Comparison of ENCODE assay signal across 15 cellular contexts in the genomic region with DNA sequence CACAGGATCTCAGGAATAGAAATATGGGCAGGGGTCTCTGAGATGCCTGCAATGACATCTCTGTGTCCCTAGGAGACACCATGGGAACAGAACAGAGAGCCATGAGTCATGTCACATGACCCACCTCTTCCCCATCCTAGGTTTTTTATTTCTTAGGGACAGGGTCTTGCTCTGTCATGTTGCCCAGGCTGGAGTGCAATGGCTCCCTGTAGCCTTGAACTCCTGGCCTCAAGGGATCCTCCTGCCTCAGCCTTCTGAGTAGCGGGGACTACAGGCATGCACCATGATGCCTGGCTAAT. TPM values are rescaled to one million over a fixed set of nuclear protein-coding genes. Genes with fewer than 3 reads are reported as not detected.
DNase-seq lines count a peak whose midpoint lies in the region; ATAC-seq and TF ChIP-seq lines count a peak whose summit lies in the region.
"Had no signal": no experiment of that assay in that cellular context is flagged by ENCODE, and none has a peak within 500 bp of the region (broad histone marks: within the 10 kb centered on the region; RNA-seq: fewer than 3 reads in every experiment).

No MANE protein-coding gene starts in this region.

- H3K4me1 ChIP-seq in right cardiac atrium (ENCODE audit: control insufficient read depth, insufficient read depth, low read length) (peaks cover 47% of the 10 kb centered on the region), rectal smooth muscle tissue (ENCODE audit: control insufficient read depth, insufficient read depth, low read length) (peaks cover 31% of the 10 kb centered on the region), uterus (no peaks in the 10 kb centered on the region)

- WGBS in right cardiac atrium: 79% methylated on average over 1 of the region's 1 CpG

- H3K36me3 ChIP-seq in rectal smooth muscle tissue (ENCODE audit: control insufficient read depth, insufficient read depth, low read length): no peaks in the 10 kb centered on the region
- no peaks in the 10 kb centered on the region for H3K36me3 ChIP-seq in uterus

- H3K9me3 Mint-ChIP-seq in glutamatergic neuron (ENCODE audit: unreplicated experiment): peaks cover 4% of the 10 kb centered on the region
- H3K9me3 Mint-ChIP-seq: CD4-positive, alpha-beta T cell had no signal

- H3K4me3 ChIP-seq in right cardiac atrium (ENCODE audit: low read length) (no peak overlapping the region), rectal smooth muscle tissue (ENCODE audit: low read length) (no peak overlapping the region), uterus (no peak overlapping the region)
- H3K4me3 ChIP-seq: PC-9 had no signal

- intact Hi-C loops in right cardiac atrium (cut with DNase I): loop anchor here in 2 of 4 donors (10.0 kb wide), 2 partner anchors 169 to 229 kb away; a partner anchor contains a TSS
- intact Hi-C loops in cardiac septum (cut with DNase I): no loop called here
- intact Hi-C loops in uterus (cut with DNase I; ENCODE audit: low total_unique reads): no loop called here

- H3K4me3 Mint-ChIP-seq in glutamatergic neuron (ENCODE audit: unreplicated experiment): peak overlapping the region; percentile 1
- H3K4me3 Mint-ChIP-seq: CD4-positive, alpha-beta T cell had no signal

- H3K9ac ChIP-seq in rectal smooth muscle tissue (ENCODE audit: low read length): no peak overlapping the region
- H3K9ac ChIP-seq: KMS-11 had no signal

- H3K9me3 ChIP-seq in right cardiac atrium (ENCODE audit: control insufficient read depth, low read length): no peaks in the 10 kb centered on the region
- H3K9me3 ChIP-seq in uterus: no peaks in the 10 kb centered on the region

- peak overlapping the region; percentile 76 for H3K27ac Mint-ChIP-seq in glutamatergic neuron (ENCODE audit: unreplicated experiment)
- H3K27ac Mint-ChIP-seq: CD4-positive, alpha-beta T cell had no signal

- peaks cover 38% of the 10 kb centered on the region for H3K4me1 Mint-ChIP-seq in glutamatergic neuron (ENCODE audit: low read depth, unreplicated experiment)

- ATAC-seq in right cardiac atrium (no peak), HG02870 (IDR thresholded peaks at IDR 0.05; ENCODE audit: unreplicated experiment) (no peak), GM18873 (IDR thresholded peaks at IDR 0.05; ENCODE audit: low FRiP score, unreplicated experiment) (no peak), GM18502 (IDR thresholded peaks at IDR 0.05; ENCODE audit: poor library complexity, unreplicated experiment) (no peak)

- H3K36me3 Mint-ChIP-seq in glutamatergic neuron (ENCODE audit: unreplicated experiment): no peaks in the 10 kb centered on the region

- TF ChIP-seq POLR2A in uterus (IDR thresholded peaks at IDR 0.05): no peak

- DNase-seq in right cardiac atrium: no peak
- DNase-seq in cardiac septum (ENCODE audit: low spot score): no peak
- no peak for DNase-seq in glutamatergic neuron
- no peak for DNase-seq in uterus
- DNase-seq: Calu3; CD4-positive, alpha-beta T cell; GOT3; NCI-H1092; NCI-H1694; PC-9 had no signal

- H3K27ac ChIP-seq in right cardiac atrium (ENCODE audit: low read length) (peak overlapping the region; percentile 48), rectal smooth muscle tissue (ENCODE audit: low read depth, low read length) (peak overlapping the region; percentile 45), uterus (peak overlapping the region; percentile 10 to 60)
- H3K27ac ChIP-seq: KMS-11, PC-9 had no signal

- H3K27me3 ChIP-seq in right cardiac atrium (ENCODE audit: control insufficient read depth, insufficient read depth): no peaks in the 10 kb centered on the region
- H3K27me3 ChIP-seq in rectal smooth muscle tissue (ENCODE audit: control insufficient read depth, insufficient read depth, low read length): no peaks in the 10 kb centered on the region
- no peaks in the 10 kb centered on the region for H3K27me3 ChIP-seq in uterus

- TF ChIP-seq CTCF in glutamatergic neuron (IDR thresholded peaks at IDR 0.05; ENCODE audit: partially characterized antibody, unreplicated experiment): no peak
- no peak for TF ChIP-seq CTCF in uterus (IDR thresholded peaks at IDR 0.05)

- H3K27me3 Mint-ChIP-seq in glutamatergic neuron (ENCODE audit: unreplicated experiment): no peaks in the 10 kb centered on the region
- H3K27me3 Mint-ChIP-seq: CD4-positive, alpha-beta T cell had no signal

RNA-seq across cellular contexts. Expression of a gene that starts 6.4 kb away (rescaled TPM):
- total RNA-seq in right cardiac atrium (10 to 100 TPM; 72.1 to 95.2 (median 78.6) TPM), cardiac septum (190 TPM), glutamatergic neuron (ENCODE audit: unreplicated experiment) (6.8 TPM), uterus (1 to 10 TPM in 3 of 4 donors, under 1 TPM in 1; 0.88 to 6.3 (median 3.4) TPM)
- 65.8 TPM for polyA plus RNA-seq in right cardiac atrium
